ENCODE assay signal across 17 cellular contexts in genomic region chr2:19764998-19765397, GRCh38.
"Had no signal": no experiment of that assay in that cellular context is flagged by ENCODE, and none has a peak within 500 bp of the region (broad histone marks: within the 10 kb centered on the region; RNA-seq: fewer than 3 reads in every experiment).

No MANE protein-coding gene starts in this region.

- H3K4me1 ChIP-seq: transverse colon, vagina had no signal

- H3K27me3 ChIP-seq: transverse colon, vagina had no signal

- FAIRE-seq: bronchial epithelial cell, colon, endometrium had no signal

- H3K4me3 ChIP-seq: skin epidermis, transverse colon, vagina had no signal

- DNase-seq: activated CD4-positive, alpha-beta T cell treated with anti-CD3 and anti-CD28 coated beads, Interleukin-2, amount 10 ng/mL, durations not matched to agents 24 days and 14 days; activated CD4-positive, CD25-positive, alpha-beta regulatory T cell; activated naive CD4-positive, alpha-beta T cell; aorta; hippocampal formation; kidney glomerular epithelial cell; nucleus accumbens; stimulated activated CD4-positive, alpha-beta T cell treated with anti-CD3 and anti-CD28 coated beads, Interleukin-4, amount 100 ng/mL, for 4 hours; stimulated activated CD8-positive, alpha-beta memory T cell treated with anti-CD3 and anti-CD28 coated beads, Interleukin-4, amount 100 ng/mL, for 48 hours; stimulated activated naive CD4-positive, alpha-beta T cell treated with Interleukin-2 at 50 U/mL for 16 hours; substantia nigra; transverse colon had no signal

- H3K36me3 ChIP-seq: transverse colon, vagina had no signal

- H3K27ac ChIP-seq: skin epidermis, transverse colon, vagina had no signal

- H3K9me3 ChIP-seq: transverse colon, vagina had no signal
